In genomic region chr10:122113161-122113944, GRCh38 we compare ENCODE assay signal across 8 cellular contexts.
DNase-seq lines count a peak whose midpoint lies in the region; ATAC-seq and TF ChIP-seq lines count a peak whose summit lies in the region.

No MANE protein-coding gene starts in this region.

- peaks cover 51% of the 10 kb centered on the region for H3K4me1 Mint-ChIP-seq in chondrocyte (ENCODE audit: low read depth)

- H2AFZ ChIP-seq in ACC112 (ENCODE audit: low read length, unreplicated experiment) = peak overlapping the region; percentile 64

- peak; percentile 61 for ATAC-seq in GM18498 (IDR thresholded peaks at IDR 0.05; ENCODE audit: unreplicated experiment)
- no peak for ATAC-seq in HG03175 (IDR thresholded peaks at IDR 0.05; ENCODE audit: unreplicated experiment)

- peak overlapping the region; percentile 98 for H3K27ac Mint-ChIP-seq in chondrocyte (ENCODE audit: unreplicated experiment)

- H3K27ac ChIP-seq in ACC112 (ENCODE audit: low read depth, low read length) (peak overlapping the region; percentile 97), subcutaneous abdominal adipose tissue (ENCODE audit: low read depth, low read length) (peak overlapping the region; percentile 96)

- H3K9me3 ChIP-seq in subcutaneous abdominal adipose tissue (ENCODE audit: control insufficient read depth in 5 of 5, low read length in 5 of 5) = peaks cover 0 to 3% (median 0%) of the 10 kb centered on the region in 5 donors

- H3K4me3 Mint-ChIP-seq in chondrocyte (ENCODE audit: unreplicated experiment) = peak overlapping the region; percentile 88

- H3K9ac ChIP-seq in subcutaneous abdominal adipose tissue (ENCODE audit: low read length in 5 of 5) = peak overlapping the region; percentile 88 to 100 (median 89)

- no peaks in the 10 kb centered on the region for H3K36me3 Mint-ChIP-seq in chondrocyte (ENCODE audit: low read depth)

- H3K9me3 Mint-ChIP-seq in chondrocyte (ENCODE audit: low read depth) = no peaks in the 10 kb centered on the region

- H3K4me1 ChIP-seq in ACC112 (ENCODE audit: control insufficient read depth, insufficient read depth, low read length, unreplicated experiment) (peaks cover 39% of the 10 kb centered on the region), subcutaneous abdominal adipose tissue (ENCODE audit: control insufficient read depth in 5 of 5, insufficient read depth in 5 of 5, low read length in 5 of 5) (peaks cover 17 to 40% (median 38%) of the 10 kb centered on the region in 5 donors)

- no peaks in the 10 kb centered on the region for H3K27me3 Mint-ChIP-seq in chondrocyte (ENCODE audit: low read depth)

- peak overlapping the region; percentile 95 for H3K4me3 ChIP-seq in ACC112 (ENCODE audit: low read depth, low read length)
- H3K4me3 ChIP-seq in subcutaneous abdominal adipose tissue (ENCODE audit: low read depth in 1 of 5, low read length in 5 of 5) = peak overlapping the region; percentile 70 to 81 (median 76)

- H3K27me3 ChIP-seq in ACC112 (ENCODE audit: insufficient read depth, low read length) = no peaks in the 10 kb centered on the region
- peaks cover 0 to 5% (median 0%) of the 10 kb centered on the region in 5 donors for H3K27me3 ChIP-seq in subcutaneous abdominal adipose tissue (ENCODE audit: control insufficient read depth in 5 of 5, insufficient read depth in 4 of 5, low read length in 5 of 5)

- H3K36me3 ChIP-seq in ACC112 (ENCODE audit: insufficient read depth, low read length) = no peaks in the 10 kb centered on the region
- peaks cover 0 to 4% (median 0%) of the 10 kb centered on the region in 5 donors for H3K36me3 ChIP-seq in subcutaneous abdominal adipose tissue (ENCODE audit: control insufficient read depth in 5 of 5, insufficient read depth in 5 of 5, low read length in 5 of 5)

- peak; percentile 77 for TF ChIP-seq CTCF in chondrocyte (IDR thresholded peaks at IDR 0.05)

- peak; percentile 5 for DNase-seq in NCI-H526 treated with DMSO at 0.1 percent for 48 hours (lab: John Stamatoyannopoulos, UW)
- DNase-seq in chondrocyte (ENCODE audit: low spot score) = no peak
- peak; percentile 36 for DNase-seq in kidney glomerular epithelial cell (lab: John Stamatoyannopoulos, UW)
- DNase-seq in SIG-M5 (lab: John Stamatoyannopoulos, UW) = no peak

- peaks cover 42% of the 10 kb centered on the region for H3K79me2 ChIP-seq in ACC112 (ENCODE audit: control insufficient read depth, insufficient read depth, low read length, unreplicated experiment)

Comparison
In these comparisons a context has a peak if more than half of its experiments do, and no peak if none do; other contexts are left out.
1. DNase-seq: peak in NCI-H526 treated with DMSO at 0.1 percent for 48 hours (single experiment) and kidney glomerular epithelial cell (single experiment); none in chondrocyte (single experiment) and SIG-M5 (single experiment).